ENCODE assay signal across 1 cellular context in genomic region chr2:224723606-224724217, GRCh38.
TF ChIP-seq lines count a peak whose summit lies in the region.

No MANE protein-coding gene starts in this region.

TF ChIP-seq in HepG2, 621 proteins besides CTCF, POLR2A, EP300 and RAD21 (continued from another document):
- TF ChIP-seq HOMEZ (CRISPR knock-in tag; IDR thresholded peaks at IDR 0.05; ENCODE audit: low read depth), result no peak
- no peak for TF ChIP-seq RERE (CRISPR knock-in tag; IDR thresholded peaks at IDR 0.05; ENCODE audit: low read depth)
- no peak for TF ChIP-seq BRF2 (CRISPR knock-in tag; IDR thresholded peaks at IDR 0.05)
- no peak for TF ChIP-seq ISL2 (CRISPR knock-in tag; IDR thresholded peaks at IDR 0.05)
- no peak for TF ChIP-seq LBX2 (CRISPR knock-in tag; IDR thresholded peaks at IDR 0.05; ENCODE audit: borderline replicate concordance)
- no peak for TF ChIP-seq ZNF891 (CRISPR knock-in tag; IDR thresholded peaks at IDR 0.05)
- TF ChIP-seq ZNF281 (CRISPR knock-in tag; IDR thresholded peaks at IDR 0.05; ENCODE audit: borderline replicate concordance), result no peak
- TF ChIP-seq ZNF512 (CRISPR knock-in tag; IDR thresholded peaks at IDR 0.05), result no peak
- no peak for TF ChIP-seq SIX4 (CRISPR knock-in tag; IDR thresholded peaks at IDR 0.05)
- no peak for TF ChIP-seq ZNF775 (CRISPR knock-in tag; IDR thresholded peaks at IDR 0.05; ENCODE audit: borderline replicate concordance)
TF ChIP-seq in HepG2: peak in this region for 0.
